Comparison of ENCODE assay signal across 8 cellular contexts in the genomic region with DNA sequence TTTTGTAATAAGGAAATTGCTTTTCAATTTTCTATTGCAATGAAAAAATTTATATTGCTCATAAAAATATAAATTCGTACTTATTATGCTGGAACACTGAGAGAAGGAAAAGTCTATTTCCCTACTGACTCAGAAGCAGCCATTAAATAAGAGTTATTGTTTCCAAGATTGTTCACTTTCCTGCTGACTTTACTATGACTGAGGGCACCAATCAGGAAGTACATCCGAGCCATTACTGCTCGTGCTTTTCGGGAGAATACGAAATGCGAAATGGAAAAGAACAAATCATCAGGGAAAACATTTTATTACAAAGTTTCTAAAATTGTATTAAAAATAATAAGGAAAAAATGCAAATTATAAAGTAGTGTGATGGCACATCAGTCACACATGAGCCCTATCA.
"Had no signal": no experiment of that assay in that cellular context is flagged by ENCODE, and none has a peak within 500 bp of the region (broad histone marks: within the 10 kb centered on the region; RNA-seq: fewer than 3 reads in every experiment).

No MANE protein-coding gene starts in this region.

- H3K4me3 ChIP-seq: K562 had no signal

- H3K27ac ChIP-seq: HL-60, KMS-11 had no signal

- ATAC-seq: HepG2, K562 had no signal

- H3K9ac ChIP-seq: KMS-11 had no signal

- FAIRE-seq: HepG2, HTR-8/SVneo, K562 had no signal

- DNase-seq: IMR-90, KBM-7, KG1 had no signal

- H3K4me2 ChIP-seq: KMS-11 had no signal
